Comparison of ENCODE assay signal across 24 cellular contexts in the genomic region with DNA sequence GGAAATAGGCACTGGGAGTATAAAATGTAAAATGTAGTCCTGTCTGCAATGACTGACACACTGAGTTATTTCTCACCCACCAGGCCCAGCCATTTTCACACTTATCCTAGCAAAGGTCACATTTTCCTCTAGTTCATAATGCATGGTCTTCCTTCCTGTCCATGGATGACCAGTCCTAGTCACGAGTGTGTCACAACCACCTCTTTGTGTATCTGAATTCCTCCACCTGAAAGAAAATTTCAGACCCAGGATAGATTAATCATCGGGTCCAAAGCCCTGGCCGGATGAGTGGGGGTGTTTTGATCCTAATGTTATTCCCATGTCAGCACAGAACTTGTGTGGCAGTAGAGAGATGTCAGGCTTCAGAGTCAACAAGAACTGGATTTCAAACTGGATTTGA. TPM values are rescaled to one million over a fixed set of nuclear protein-coding genes. Genes with fewer than 3 reads are reported as not detected.
DNase-seq lines count a peak whose midpoint lies in the region; ATAC-seq and TF ChIP-seq lines count a peak whose summit lies in the region.
"Had no signal": no experiment of that assay in that cellular context is flagged by ENCODE, and none has a peak within 500 bp of the region (broad histone marks: within the 10 kb centered on the region; RNA-seq: fewer than 3 reads in every experiment).

A gene (plus strand): TSS at position 152 of the 400 bp plus-strand sequence. CDS start 420 bp downstream, outside the sequence.

- no peak within 1 kb of the TSS for H3K4me3 Mint-ChIP-seq in MCF 10A (ENCODE audit: unreplicated experiment)
- H3K4me3 Mint-ChIP-seq in type B pancreatic cell = no peak within 1 kb of the TSS
- H3K4me3 Mint-ChIP-seq: CD8-positive, alpha-beta T cell had no signal

- no peak for ATAC-seq in HG03280 (IDR thresholded peaks at IDR 0.05; ENCODE audit: unreplicated experiment)
- ATAC-seq: CD8-positive, alpha-beta T cell had no signal

- no peak within 1 kb of the TSS for H3K27ac ChIP-seq in breast epithelium
- H3K27ac ChIP-seq: 22Rv1 had no signal

- H3K4me1 ChIP-seq in breast epithelium = no peaks in the 10 kb centered on the region

- TF ChIP-seq POLR2A in breast epithelium (IDR thresholded peaks at IDR 0.05) = no peak

- H3K36me3 Mint-ChIP-seq in MCF 10A (ENCODE audit: insufficient read depth, unreplicated experiment) (no peaks in the 10 kb centered on the region), type B pancreatic cell (no peaks in the 10 kb centered on the region)
- H3K36me3 Mint-ChIP-seq: CD8-positive, alpha-beta T cell had no signal

- no peaks in the 10 kb centered on the region for H3K9me3 ChIP-seq in breast epithelium

- intact Hi-C loops in MCF 10A (cut with micrococcal nuclease) (no loop called here), breast epithelium (cut with DNase I; ENCODE audit: low total_unique reads) (no loop called here)

- H3K36me3 ChIP-seq in breast epithelium = no peaks in the 10 kb centered on the region

- POLR2A ChIA-PET in MCF 10A (lab: Yijun Ruan, JAX) = no interaction called here

- H3K27me3 Mint-ChIP-seq in MCF 10A (ENCODE audit: insufficient read depth, unreplicated experiment) = peaks cover 38% of the 10 kb centered on the region
- H3K27me3 Mint-ChIP-seq in type B pancreatic cell = peaks cover 66% of the 10 kb centered on the region

- H3K4me3 ChIP-seq in breast epithelium = no peak within 1 kb of the TSS

- DNase-seq in MCF 10A (ENCODE audit: unreplicated experiment) (no peak), breast epithelium (ENCODE audit: low spot score in 2 of 2) (no peak), NCI-H460 (ENCODE audit: extremely low read depth, low read depth) (peak; percentile 4), foreskin melanocyte (peak; percentile 2), mesenteric fat pad (ENCODE audit: low spot score) (no peak), 8988T (no peak), type B pancreatic cell (ENCODE audit: extremely low spot score, unreplicated experiment) (no peak)
- DNase-seq: C1 segment of cervical spinal cord; Calu3; CD8-positive, alpha-beta T cell; DMS53; H7; KBM-7; NCI-H1092 treated with DMSO at 0.1 percent for 48 hours; NCI-H146; NCI-H2029; NCI-H2227 treated with DMSO at 0.1 percent for 48 hours; NCI-H510A treated with DMSO at 0.1 percent for 48 hours; NCI-H774; OCI-M1; Right ventricle myocardium superior; SW 1271 had no signal

- H3K27me3 ChIP-seq in breast epithelium = no peaks in the 10 kb centered on the region

- H3K9me3 Mint-ChIP-seq in MCF 10A (ENCODE audit: unreplicated experiment) (no peaks in the 10 kb centered on the region), type B pancreatic cell (no peaks in the 10 kb centered on the region)
- H3K9me3 Mint-ChIP-seq: CD8-positive, alpha-beta T cell had no signal

- no TSS peak for BruUV-seq in MCF 10A (replicated peaks; lab: Mats Ljungman, UMichigan)

- H3K27ac Mint-ChIP-seq in MCF 10A (ENCODE audit: low read depth, unreplicated experiment) (peak within 1 kb of the TSS; percentile 16), type B pancreatic cell (no peak within 1 kb of the TSS)
- H3K27ac Mint-ChIP-seq: CD8-positive, alpha-beta T cell had no signal

- TF ChIP-seq CTCF in MCF 10A (IDR thresholded peaks at IDR 0.05; ENCODE audit: unreplicated experiment) (no peak), breast epithelium (IDR thresholded peaks at IDR 0.05) (no peak), type B pancreatic cell (conservative IDR thresholded peaks at IDR 0.05) (no peak)

- H3K4me1 Mint-ChIP-seq in MCF 10A (ENCODE audit: insufficient read depth, unreplicated experiment) = no peaks in the 10 kb centered on the region
- H3K4me1 Mint-ChIP-seq in type B pancreatic cell (ENCODE audit: unreplicated experiment) = no peaks in the 10 kb centered on the region

- CTCF ChIA-PET in MCF 10A (lab: Yijun Ruan, JAX) = interaction anchor here (1.9 kb wide), 1 partner anchor 12 kb away, joined by 6 read pairs; no protein-coding TSS in a partner anchor

RNA-seq across cellular contexts. Expression of the gene that starts here (rescaled TPM):
- total RNA-seq in MCF 10A (2022) = not detected in 2 replicates
- total RNA-seq in breast epithelium = not detected
- not detected in 2 replicates for total RNA-seq in NCI-H460 (2014; rRNA removed; shearing (Covaris generic))
- not detected in 2 replicates for polyA plus RNA-seq in NCI-H460 (2014; cell fraction: nucleus; rRNA removed)
- not detected for total RNA-seq in mesenteric fat pad
- not detected in 2 replicates for total RNA-seq in type B pancreatic cell (ENCODE audit: low replicate concordance)
- total RNA-seq: Calu3; CD8-positive, alpha-beta T cell; H7; Right ventricle myocardium superior had no signal

Comparison
In these comparisons a context has a peak if more than half of its experiments do, and no peak if none do; other contexts are left out.
1. Peak in DNase-seq in NCI-H460; RNA of the gene not detected or under 1 TPM.